In the genomic region with DNA sequence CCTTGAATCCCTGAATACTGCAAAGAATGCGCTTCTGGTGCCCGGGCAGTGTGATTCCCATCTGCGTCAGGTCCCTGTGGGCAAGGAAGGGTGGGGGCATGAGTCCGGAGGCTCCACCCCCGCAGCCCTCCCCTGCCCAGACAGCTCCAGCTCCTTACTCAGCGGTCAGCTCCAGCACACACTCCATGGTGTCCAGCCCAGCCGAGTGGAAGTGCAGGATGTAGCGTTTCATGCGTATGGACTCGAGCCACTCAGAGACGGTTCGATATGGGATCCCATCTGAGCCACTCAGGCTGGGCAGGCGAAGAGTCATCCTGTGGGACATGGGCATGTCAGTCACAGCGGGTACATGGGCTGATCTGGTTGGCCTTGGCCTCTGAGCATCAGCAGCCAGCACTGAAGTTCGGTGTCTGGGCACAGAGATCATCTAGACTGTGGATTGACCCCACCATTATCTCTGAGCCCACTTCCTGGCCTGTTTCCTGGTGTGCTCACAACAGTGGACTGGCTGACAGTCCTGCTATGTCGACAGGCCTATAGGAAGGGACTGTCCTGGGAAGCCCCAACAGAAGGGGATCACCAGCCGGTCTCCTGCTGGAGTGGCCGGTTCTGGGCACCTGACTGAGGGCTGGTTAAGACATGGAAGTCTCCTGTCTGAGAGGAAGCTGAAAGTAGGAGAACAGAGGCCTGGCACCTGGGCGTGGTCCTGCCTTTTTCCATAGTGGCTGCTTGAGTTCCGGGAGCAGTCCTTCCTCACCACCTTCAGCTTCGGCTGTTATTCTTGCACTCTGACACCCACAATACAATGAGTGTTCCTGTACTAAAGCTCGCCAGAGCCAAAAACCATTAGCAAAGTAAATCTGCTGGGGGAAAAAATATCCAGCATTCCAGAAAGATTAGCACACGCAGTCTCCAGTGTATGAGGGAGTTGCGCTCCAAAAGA, we compare ENCODE assay signal across 9 cellular contexts. TPM values are rescaled to one million over a fixed set of nuclear protein-coding genes. Genes with fewer than 3 reads are reported as not detected.
DNase-seq lines count a peak whose midpoint lies in the region; FAIRE-seq and TF ChIP-seq lines count a peak whose summit lies in the region.
"Had no signal": no experiment of that assay in that cellular context is flagged by ENCODE, and none has a peak within 500 bp of the region (broad histone marks: within the 10 kb centered on the region; RNA-seq: fewer than 3 reads in every experiment).

No MANE protein-coding gene starts in this region.

- POLR2A ChIA-PET in activated CD4-positive, alpha-beta memory T cell treated with anti-CD3 and anti-CD28 coated beads for 36 hours (lab: Charles Lee) = interaction anchor here (1.2 kb wide), 1 partner anchor 16 kb away, joined by 3 read pairs; no protein-coding TSS in a partner anchor
- POLR2A ChIA-PET in activated CD4-positive, alpha-beta memory T cell treated with anti-CD3 and anti-CD28 coated beads, Interleukin-2, amount 10 ng/mL, durations not matched to agents 7 days and 5 days (lab: Charles Lee) = interaction anchor here (0.7 to 5.6 kb wide), 4 partner anchors 7 to 15 kb away, joined by 3 to 35 read pairs (median 8); a partner anchor contains a TSS

- no peaks in the 10 kb centered on the region for H3K27me3 Mint-ChIP-seq in activated CD4-positive, alpha-beta memory T cell treated with anti-CD3 and anti-CD28 coated beads for 36 hours
- H3K27me3 Mint-ChIP-seq in activated CD4-positive, alpha-beta memory T cell treated with anti-CD3 and anti-CD28 coated beads, Interleukin-2, amount 10 ng/mL, durations not matched to agents 7 days and 5 days = no peaks in the 10 kb centered on the region

- WGBS in esophagus squamous epithelium, 2 donors = 32 to 72% methylated on average over 4 to 5 of the region's 24 CpGs
- WGBS in urinary bladder = 33% methylated on average over 24 of the region's 24 CpGs

- TF ChIP-seq POLR2A in esophagus squamous epithelium (IDR thresholded peaks at IDR 0.05) = peak in 2 of 4 donors; percentile 46 to 54

- H3K27ac ChIP-seq in esophagus squamous epithelium (peak overlapping the region; percentile 70 to 100 (median 91)), muscle layer of colon (ENCODE audit: low read depth, low read length) (peak overlapping the region; percentile 83), urinary bladder (ENCODE audit: low read depth) (peak overlapping the region; percentile 30)
- H3K27ac ChIP-seq: 22Rv1 had no signal

- no peak for TF ChIP-seq CTCF in esophagus squamous epithelium (IDR thresholded peaks at IDR 0.05)

- H3K4me1 ChIP-seq in esophagus squamous epithelium = peaks cover 38 to 91% (median 39%) of the 10 kb centered on the region in 3 donors
- peaks cover 75% of the 10 kb centered on the region for H3K4me1 ChIP-seq in muscle layer of colon (ENCODE audit: insufficient read depth, low read length)
- no peaks in the 10 kb centered on the region for H3K4me1 ChIP-seq in urinary bladder (ENCODE audit: insufficient read depth)

- intact Hi-C loops in activated CD4-positive, alpha-beta memory T cell treated with anti-CD3 and anti-CD28 coated beads for 36 hours (cut with micrococcal nuclease) = no loop called here
- intact Hi-C loops in esophagus squamous epithelium (cut with DNase I) = no loop called here

- peaks cover 19% of the 10 kb centered on the region for H3K4me1 Mint-ChIP-seq in activated CD4-positive, alpha-beta memory T cell treated with anti-CD3 and anti-CD28 coated beads for 36 hours (ENCODE audit: low read depth)
- H3K4me1 Mint-ChIP-seq in activated CD4-positive, alpha-beta memory T cell treated with anti-CD3 and anti-CD28 coated beads, Interleukin-2, amount 10 ng/mL, durations not matched to agents 7 days and 5 days = peaks cover 31% of the 10 kb centered on the region

- peaks cover 21 to 100% (median 34%) of the 10 kb centered on the region in 3 donors for H3K36me3 ChIP-seq in esophagus squamous epithelium
- peaks cover 44% of the 10 kb centered on the region for H3K36me3 ChIP-seq in muscle layer of colon (ENCODE audit: insufficient read depth, low read length)
- peaks cover 4% of the 10 kb centered on the region for H3K36me3 ChIP-seq in urinary bladder (ENCODE audit: insufficient read depth)

- peaks cover 16% of the 10 kb centered on the region for H3K36me3 Mint-ChIP-seq in activated CD4-positive, alpha-beta memory T cell treated with anti-CD3 and anti-CD28 coated beads for 36 hours
- peaks cover 42% of the 10 kb centered on the region for H3K36me3 Mint-ChIP-seq in activated CD4-positive, alpha-beta memory T cell treated with anti-CD3 and anti-CD28 coated beads, Interleukin-2, amount 10 ng/mL, durations not matched to agents 7 days and 5 days (ENCODE audit: low read depth)

- no peaks in the 10 kb centered on the region for H3K27me3 ChIP-seq in esophagus squamous epithelium
- no peaks in the 10 kb centered on the region for H3K27me3 ChIP-seq in muscle layer of colon (ENCODE audit: control insufficient read depth in 1 of 2, insufficient read depth in 2 of 2, low read length in 2 of 2)

- peak overlapping the region; percentile 18 for H3K27ac Mint-ChIP-seq in activated CD4-positive, alpha-beta memory T cell treated with anti-CD3 and anti-CD28 coated beads for 36 hours
- H3K27ac Mint-ChIP-seq in activated CD4-positive, alpha-beta memory T cell treated with anti-CD3 and anti-CD28 coated beads, Interleukin-2, amount 10 ng/mL, durations not matched to agents 7 days and 5 days = no peak overlapping the region

- H3K9me3 Mint-ChIP-seq in activated CD4-positive, alpha-beta memory T cell treated with anti-CD3 and anti-CD28 coated beads for 36 hours = no peaks in the 10 kb centered on the region
- H3K9me3 Mint-ChIP-seq in activated CD4-positive, alpha-beta memory T cell treated with anti-CD3 and anti-CD28 coated beads, Interleukin-2, amount 10 ng/mL, durations not matched to agents 7 days and 5 days = no peaks in the 10 kb centered on the region

- H3K9me3 ChIP-seq in esophagus squamous epithelium (no peaks in the 10 kb centered on the region), muscle layer of colon (ENCODE audit: low read length) (no peaks in the 10 kb centered on the region)

- FAIRE-seq in urothelium cell line (lab: Jason Lieb, UNC) = no peak

- no peak overlapping the region for H3K4me3 Mint-ChIP-seq in activated CD4-positive, alpha-beta memory T cell treated with anti-CD3 and anti-CD28 coated beads for 36 hours
- H3K4me3 Mint-ChIP-seq in activated CD4-positive, alpha-beta memory T cell treated with anti-CD3 and anti-CD28 coated beads, Interleukin-2, amount 10 ng/mL, durations not matched to agents 7 days and 5 days = no peak overlapping the region

- H3K4me3 ChIP-seq in esophagus squamous epithelium (peak overlapping the region in 1 of 4 donors; percentile 25), muscle layer of colon (ENCODE audit: low read depth in 1 of 2, low read length in 2 of 2) (peak overlapping the region in 1 of 2 donors; percentile 18), urinary bladder (ENCODE audit: low read depth, low read length) (no peak overlapping the region)

- DNase-seq in activated CD4-positive, alpha-beta memory T cell treated with anti-CD3 and anti-CD28 coated beads for 36 hours = no peak
- DNase-seq in activated CD4-positive, alpha-beta memory T cell treated with anti-CD3 and anti-CD28 coated beads, Interleukin-2, amount 10 ng/mL, durations not matched to agents 7 days and 5 days = no peak
- DNase-seq in esophagus squamous epithelium (lab: John Stamatoyannopoulos, UW) (no peak), cortex of kidney (lab: John Stamatoyannopoulos, UW) (no peak), urothelium cell line (ENCODE audit: low spot score) (no peak), DMS53 treated with DMSO at 0.1 percent for 48 hours (lab: John Stamatoyannopoulos, UW; ENCODE audit: unreplicated experiment) (no peak)

- no peak overlapping the region for H3K9ac ChIP-seq in muscle layer of colon (ENCODE audit: low read length)

- CTCF ChIA-PET in activated CD4-positive, alpha-beta memory T cell treated with anti-CD3 and anti-CD28 coated beads for 36 hours (lab: Charles Lee) = no interaction called here
- CTCF ChIA-PET in activated CD4-positive, alpha-beta memory T cell treated with anti-CD3 and anti-CD28 coated beads, Interleukin-2, amount 10 ng/mL, durations not matched to agents 7 days and 5 days (lab: Charles Lee) = interaction anchor here (1.0 to 1.5 kb wide), 2 partner anchors 11 to 24 kb away, joined by 3 to 5 read pairs; no protein-coding TSS in a partner anchor

RNA-seq across cellular contexts. Expression of a gene that starts 10.6 kb away (rescaled TPM):
- total RNA-seq in activated CD4-positive, alpha-beta memory T cell treated with anti-CD3 and anti-CD28 coated beads for 36 hours = 100 to 1,000 TPM; 137 to 140 TPM
- total RNA-seq in activated CD4-positive, alpha-beta memory T cell treated with anti-CD3 and anti-CD28 coated beads, Interleukin-2, amount 10 ng/mL, durations not matched to agents 7 days and 5 days = 100 to 1,000 TPM; 235 to 249 TPM
- total RNA-seq in esophagus squamous epithelium = 10 to 100 TPM; 40.2 to 78.8 (median 68.6) TPM
- 37.9 TPM for total RNA-seq in urinary bladder
- polyA plus RNA-seq in urinary bladder = 386 TPM

RNA-seq across cellular contexts. Expression of a gene that starts 16.9 kb away (rescaled TPM):
- total RNA-seq in activated CD4-positive, alpha-beta memory T cell treated with anti-CD3 and anti-CD28 coated beads for 36 hours = 1 to 10 TPM; 2.9 to 4.3 TPM
- 1 to 10 TPM; 1.1 to 1.2 TPM for total RNA-seq in activated CD4-positive, alpha-beta memory T cell treated with anti-CD3 and anti-CD28 coated beads, Interleukin-2, amount 10 ng/mL, durations not matched to agents 7 days and 5 days
- total RNA-seq in esophagus squamous epithelium (100 to 1,000 TPM in 1 of 4 donors, 10 to 100 TPM in 3; 64.5 to 132 (median 77.4) TPM), urinary bladder (3.2 TPM)
- 1.4 TPM for polyA plus RNA-seq in urinary bladder

RNA-seq across cellular contexts. Expression of a gene that starts 29.2 kb away (rescaled TPM):
- total RNA-seq in activated CD4-positive, alpha-beta memory T cell treated with anti-CD3 and anti-CD28 coated beads for 36 hours = 1 to 10 TPM; 1.9 to 2.3 TPM
- 1 to 10 TPM; 1.2 TPM for total RNA-seq in activated CD4-positive, alpha-beta memory T cell treated with anti-CD3 and anti-CD28 coated beads, Interleukin-2, amount 10 ng/mL, durations not matched to agents 7 days and 5 days
- total RNA-seq in esophagus squamous epithelium (under 1 TPM; 0.09 to 0.76 (median 0.46) TPM), urinary bladder (4.1 TPM)
- polyA plus RNA-seq in urinary bladder = 3.2 TPM

RNA-seq across cellular contexts. Expression of a gene that starts 51.5 kb away (rescaled TPM):
- not detected for total RNA-seq in activated CD4-positive, alpha-beta memory T cell treated with anti-CD3 and anti-CD28 coated beads for 36 hours
- not detected for total RNA-seq in activated CD4-positive, alpha-beta memory T cell treated with anti-CD3 and anti-CD28 coated beads, Interleukin-2, amount 10 ng/mL, durations not matched to agents 7 days and 5 days
- not detected for total RNA-seq in esophagus squamous epithelium
- total RNA-seq in urinary bladder = 0.42 TPM
- polyA plus RNA-seq in urinary bladder = not detected

Comparison
In these comparisons a context has a peak if more than half of its experiments do, and no peak if none do; other contexts are left out.
1. H3K27ac ChIP-seq: peak in every context shown above with its lines; median percentile 91 in esophagus squamous epithelium; 83 in muscle layer of colon; 30 in urinary bladder.
2. RNA of a gene that starts 16.9 kb away (total RNA-seq): 64.5 to 132 TPM in esophagus squamous epithelium; 2.9 to 4.3 TPM in activated CD4-positive, alpha-beta memory T cell treated with anti-CD3 and anti-CD28 coated beads for 36 hours, 3.2 TPM in urinary bladder (single experiment) and 1.1 to 1.2 TPM in activated CD4-positive, alpha-beta memory T cell treated with anti-CD3 and anti-CD28 coated beads, Interleukin-2, amount 10 ng/mL, durations not matched to agents 7 days and 5 days; every median in the first group is over 10 times any median in the second.